13 cellular contexts compared by ENCODE assay signal in the genomic region with DNA sequence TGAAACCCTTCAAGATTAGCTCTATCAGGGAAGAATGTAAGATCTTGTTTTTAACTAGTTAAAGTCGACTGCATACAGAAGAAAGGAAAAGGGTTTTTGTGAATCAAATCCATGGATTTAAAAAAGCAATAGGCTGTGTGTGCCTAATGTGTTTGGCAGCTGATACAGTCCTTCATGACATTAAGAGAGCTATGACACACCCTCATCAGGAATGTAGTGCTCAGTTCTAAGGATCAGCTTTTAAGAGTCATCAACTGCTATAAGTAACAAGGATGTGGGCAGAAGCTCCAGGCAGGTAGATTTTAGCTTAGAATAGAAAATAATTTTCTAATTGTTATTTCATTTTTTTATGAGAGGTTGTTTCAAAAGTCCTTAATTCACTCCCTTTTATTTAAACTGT. TPM values are rescaled to one million over a fixed set of nuclear protein-coding genes. Genes with fewer than 3 reads are reported as not detected.
DNase-seq lines count a peak whose midpoint lies in the region; ATAC-seq and TF ChIP-seq lines count a peak whose summit lies in the region.
"Had no signal": no experiment of that assay in that cellular context is flagged by ENCODE, and none has a peak within 500 bp of the region (broad histone marks: within the 10 kb centered on the region; RNA-seq: fewer than 3 reads in every experiment).

No MANE protein-coding gene starts in this region.

- TF ChIP-seq POLR2A in breast epithelium (IDR thresholded peaks at IDR 0.05) (no peak), upper lobe of left lung (IDR thresholded peaks at IDR 0.05) (no peak)

- H3K27me3 ChIP-seq in breast epithelium (no peaks in the 10 kb centered on the region), upper lobe of left lung (no peaks in the 10 kb centered on the region)

- POLR2A ChIA-PET in MCF 10A (lab: Yijun Ruan, JAX) = interaction anchor here (0.6 to 1.0 kb wide), 3 partner anchors 40 to 151 kb away, joined by 3 read pairs; no protein-coding TSS in a partner anchor
- POLR2A ChIA-PET in activated CD4-positive, alpha-beta T cell treated with anti-CD3 and anti-CD28 coated beads, Interleukin-2, amount 10 ng/mL, durations not matched to agents 7 days and 5 days (lab: Charles Lee) = no interaction called here

- BruUV-seq in MCF 10A (replicated peaks; lab: Mats Ljungman, UMichigan) = no TSS peak

- H3K4me3 ChIP-seq in breast epithelium (no peak overlapping the region), upper lobe of left lung (no peak overlapping the region)

- 46 to 63% methylated on average over 1 of the region's 1 CpG for WGBS in upper lobe of left lung, 2 donors

- TF ChIP-seq EP300 in upper lobe of left lung (IDR thresholded peaks at IDR 0.05) = no peak

- peak overlapping the region; percentile 77 for H3K27ac Mint-ChIP-seq in MCF 10A (ENCODE audit: low read depth, unreplicated experiment)
- no peak overlapping the region for H3K27ac Mint-ChIP-seq in CD14-positive monocyte
- H3K27ac Mint-ChIP-seq in activated CD4-positive, alpha-beta T cell treated with anti-CD3 and anti-CD28 coated beads, Interleukin-2, amount 10 ng/mL, durations not matched to agents 7 days and 5 days = no peak overlapping the region

- H3K4me1 Mint-ChIP-seq in MCF 10A (ENCODE audit: insufficient read depth, unreplicated experiment) (peaks cover 8% of the 10 kb centered on the region), CD14-positive monocyte (no peaks in the 10 kb centered on the region)
- no peaks in the 10 kb centered on the region for H3K4me1 Mint-ChIP-seq in activated CD4-positive, alpha-beta T cell treated with anti-CD3 and anti-CD28 coated beads, Interleukin-2, amount 10 ng/mL, durations not matched to agents 7 days and 5 days

- CTCF ChIA-PET in MCF 10A (lab: Yijun Ruan, JAX) = interaction anchor here (0.7 to 1.9 kb wide), 3 partner anchors 39 to 296 kb away, joined by 3 to 7 read pairs (median 4); no protein-coding TSS in a partner anchor
- CTCF ChIA-PET in activated CD4-positive, alpha-beta T cell treated with anti-CD3 and anti-CD28 coated beads, Interleukin-2, amount 10 ng/mL, durations not matched to agents 7 days and 5 days (lab: Charles Lee) = no interaction called here

- DNase-seq in MCF 10A (ENCODE audit: unreplicated experiment) = peak; percentile 37
- no peak for DNase-seq in breast epithelium (ENCODE audit: low spot score in 2 of 2)
- peak; percentile 62 for DNase-seq in SW480 (ENCODE audit: low spot score)
- DNase-seq in hepatic stellate cell (ENCODE audit: low spot score) = peak; percentile 44
- no peak for DNase-seq in upper lobe of left lung
- no peak for DNase-seq in stimulated activated naive CD4-positive, alpha-beta T cell (lab: John Stamatoyannopoulos, UW)
- DNase-seq in CD14-positive monocyte (ENCODE audit: low spot score) = no peak
- no peak for DNase-seq in activated CD4-positive, alpha-beta T cell treated with anti-CD3 and anti-CD28 coated beads, Interleukin-2, amount 10 ng/mL, durations not matched to agents 7 days and 5 days
- DNase-seq: aorta, DND-41, NCI-H2081, OCI-M1 had no signal

- peak; percentile 73 to 86 for ATAC-seq in upper lobe of left lung (ENCODE audit: low FRiP score in 2 of 2)

- no peaks in the 10 kb centered on the region for H3K27me3 Mint-ChIP-seq in MCF 10A (ENCODE audit: insufficient read depth, unreplicated experiment)
- H3K27me3 Mint-ChIP-seq in CD14-positive monocyte (ENCODE audit: low read depth in 3 of 3) = no peaks in the 10 kb centered on the region
- H3K27me3 Mint-ChIP-seq in activated CD4-positive, alpha-beta T cell treated with anti-CD3 and anti-CD28 coated beads, Interleukin-2, amount 10 ng/mL, durations not matched to agents 7 days and 5 days = no peaks in the 10 kb centered on the region

- H3K9me3 Mint-ChIP-seq in MCF 10A (ENCODE audit: unreplicated experiment) = no peaks in the 10 kb centered on the region
- peaks cover 0 to 7% (median under 1%) of the 10 kb centered on the region in 7 donors for H3K9me3 Mint-ChIP-seq in CD14-positive monocyte
- H3K9me3 Mint-ChIP-seq in activated CD4-positive, alpha-beta T cell treated with anti-CD3 and anti-CD28 coated beads, Interleukin-2, amount 10 ng/mL, durations not matched to agents 7 days and 5 days = no peaks in the 10 kb centered on the region

- H3K36me3 Mint-ChIP-seq in MCF 10A (ENCODE audit: insufficient read depth, unreplicated experiment) (no peaks in the 10 kb centered on the region), CD14-positive monocyte (no peaks in the 10 kb centered on the region)
- H3K36me3 Mint-ChIP-seq in activated CD4-positive, alpha-beta T cell treated with anti-CD3 and anti-CD28 coated beads, Interleukin-2, amount 10 ng/mL, durations not matched to agents 7 days and 5 days (ENCODE audit: low read depth) = no peaks in the 10 kb centered on the region

- H3K36me3 ChIP-seq in breast epithelium (no peaks in the 10 kb centered on the region), upper lobe of left lung (no peaks in the 10 kb centered on the region)

- intact Hi-C loops in MCF 10A (cut with micrococcal nuclease) = no loop called here
- intact Hi-C loops in breast epithelium (cut with DNase I; ENCODE audit: low total_unique reads) = no loop called here
- intact Hi-C loops in CD14-positive monocyte (cut with micrococcal nuclease) = no loop called here

- no peak for TF ChIP-seq CTCF in MCF 10A (IDR thresholded peaks at IDR 0.05; ENCODE audit: unreplicated experiment)
- no peak for TF ChIP-seq CTCF in breast epithelium (IDR thresholded peaks at IDR 0.05)
- no peak for TF ChIP-seq CTCF in upper lobe of left lung (IDR thresholded peaks at IDR 0.05)
- TF ChIP-seq CTCF in CD14-positive monocyte (IDR thresholded peaks at IDR 0.05) = no peak

- H3K4me3 Mint-ChIP-seq in MCF 10A (ENCODE audit: unreplicated experiment) = no peak overlapping the region
- no peak overlapping the region for H3K4me3 Mint-ChIP-seq in CD14-positive monocyte
- no peak overlapping the region for H3K4me3 Mint-ChIP-seq in activated CD4-positive, alpha-beta T cell treated with anti-CD3 and anti-CD28 coated beads, Interleukin-2, amount 10 ng/mL, durations not matched to agents 7 days and 5 days

- H3K4me1 ChIP-seq in breast epithelium (no peaks in the 10 kb centered on the region), upper lobe of left lung (no peaks in the 10 kb centered on the region)

- H3K9me3 ChIP-seq in breast epithelium = no peaks in the 10 kb centered on the region
- no peaks in the 10 kb centered on the region for H3K9me3 ChIP-seq in upper lobe of left lung

- H3K27ac ChIP-seq in breast epithelium (no peak overlapping the region), upper lobe of left lung (no peak overlapping the region)

RNA-seq across cellular contexts. Expression of gene PPP1R1C, which starts 52.9 kb away (rescaled TPM):
- not detected in 2 replicates for total RNA-seq in MCF 10A (2022)
- total RNA-seq in breast epithelium = 1 to 10 TPM in 1 of 3 donors, under 1 TPM in 1, not detected in 1; 0.59 to 4.2 TPM
- total RNA-seq in upper lobe of left lung = 10 to 100 TPM in 3 of 6 donors, 1 to 10 TPM in 2, not detected in 1; 2.6 to 13.6 (median 10.9) TPM
- polyA plus RNA-seq in CD14-positive monocyte = not detected
- total RNA-seq in activated CD4-positive, alpha-beta T cell treated with anti-CD3 and anti-CD28 coated beads, Interleukin-2, amount 10 ng/mL, durations not matched to agents 7 days and 5 days = not detected
- total RNA-seq: endothelial cell of umbilical vein had no signal

Comparison
In these comparisons a context has a peak if more than half of its experiments do, and no peak if none do; other contexts are left out.
1. DNase-seq: peak in MCF 10A (single experiment), SW480 (single experiment) and hepatic stellate cell (single experiment); none in breast epithelium (0 of 2), upper lobe of left lung (0 of 2), stimulated activated naive CD4-positive, alpha-beta T cell (0 of 6), CD14-positive monocyte (single experiment) and activated CD4-positive, alpha-beta T cell treated with anti-CD3 and anti-CD28 coated beads, Interleukin-2, amount 10 ng/mL, durations not matched to agents 7 days and 5 days (single experiment).